ENCODE assay signal across 8 cellular contexts in the genomic region with DNA sequence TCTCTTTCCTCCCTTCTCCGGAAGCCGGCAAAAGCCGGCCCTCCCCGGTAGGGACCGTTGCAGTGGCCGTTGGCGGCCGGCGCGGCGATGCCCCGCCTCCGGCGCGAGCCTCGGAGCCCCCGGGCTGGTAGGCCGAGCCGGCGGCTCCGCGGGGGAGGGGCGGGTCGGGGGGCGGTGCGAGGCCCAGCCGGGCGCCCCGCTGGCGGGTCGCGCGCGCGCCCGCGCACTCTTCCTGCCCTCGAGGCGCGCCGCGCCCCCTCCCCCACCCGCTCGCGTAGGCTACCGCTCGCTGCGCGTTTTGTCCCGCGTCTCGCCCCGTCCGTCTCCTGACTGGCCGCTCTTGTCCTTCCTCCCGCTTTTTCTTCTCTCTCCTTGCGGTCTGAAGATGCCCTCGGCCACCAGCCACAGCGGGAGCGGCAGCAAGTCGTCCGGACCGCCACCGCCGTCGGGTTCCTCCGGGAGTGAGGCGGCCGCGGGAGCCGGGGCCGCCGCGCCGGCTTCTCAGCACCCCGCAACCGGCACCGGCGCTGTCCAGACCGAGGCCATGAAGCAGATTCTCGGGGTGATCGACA. TPM values are rescaled to one million over a fixed set of nuclear protein-coding genes. Genes with fewer than 3 reads are reported as not detected.
DNase-seq lines count a peak whose midpoint lies in the region; ATAC-seq and TF ChIP-seq lines count a peak whose summit lies in the region.

No MANE protein-coding gene starts in this region.

- intact Hi-C loops in activated B cell treated with CpG ODN at 0.5 μM for 24 hours (cut with micrococcal nuclease), result loop anchor here (1.0 to 5.0 kb wide), 8 partner anchors 35 to 891 kb away; partner anchors contain the start of genes ABTB2, APIP, CSTF3 and FBXO3

- peak overlapping the region; percentile 87 to 98 for H3K4me3 ChIP-seq in cardiac fibroblast (replicated peaks in 1 of 2; ENCODE audit: low read depth in 2 of 2, low read length in 2 of 2)

- H3K36me3 Mint-ChIP-seq in activated B cell treated with CpG ODN at 0.5 μM for 24 hours (ENCODE audit: low read depth), result peaks cover 17% of the 10 kb centered on the region

- H3K27ac Mint-ChIP-seq in activated B cell treated with CpG ODN at 0.5 μM for 24 hours, result peak overlapping the region; percentile 98

- DNase-seq in A172 (ENCODE audit: low spot score), result peak; percentile 76
- peak; percentile 89 for DNase-seq in NCI-H2171 treated with DMSO at 0.1 percent for 48 hours (lab: John Stamatoyannopoulos, UW)
- peak; percentile 85 for DNase-seq in activated B cell treated with CpG ODN at 0.5 μM for 24 hours
- peak; percentile 84 to 91 for DNase-seq in cardiac fibroblast (ENCODE audit: low read depth in 2 of 2)
- DNase-seq in iris pigment epithelial cell (ENCODE audit: low read depth), result peak; percentile 87
- DNase-seq in stimulated activated CD4-positive, alpha-beta T cell treated with anti-CD3 and anti-CD28 coated beads, Interleukin-12 subunit alpha, Interleukin-12 subunit beta, amount 100 ng/mL, for 24 hours (ENCODE audit: low read depth in 2 of 2), result peak; percentile 77 to 92

- peak; percentile 50 for TF ChIP-seq POLR2A in GM18526 (IDR thresholded peaks at IDR 0.05; ENCODE audit: extremely low read depth, insufficient read length)

- H3K9me3 Mint-ChIP-seq in activated B cell treated with CpG ODN at 0.5 μM for 24 hours, result no peaks in the 10 kb centered on the region

- peaks cover 43% of the 10 kb centered on the region for H3K4me1 Mint-ChIP-seq in activated B cell treated with CpG ODN at 0.5 μM for 24 hours

- H3K4me3 Mint-ChIP-seq in activated B cell treated with CpG ODN at 0.5 μM for 24 hours, result peak overlapping the region; percentile 99

- TF ChIP-seq CTCF in activated B cell treated with CpG ODN at 0.5 μM for 24 hours (IDR thresholded peaks at IDR 0.05), result no peak
- no peak for TF ChIP-seq CTCF in cardiac fibroblast (IDR thresholded peaks at IDR 0.05; ENCODE audit: low read depth, low read length)

- ATAC-seq in HG03064 (IDR thresholded peaks at IDR 0.05; ENCODE audit: low read depth, unreplicated experiment) (peak; percentile 66), activated B cell treated with CpG ODN at 0.5 μM for 24 hours (ENCODE audit: low read depth) (peak; percentile 68)

- CTCF ChIA-PET in activated B cell treated with CpG ODN at 0.5 μM for 24 hours (lab: Charles Lee), result interaction anchor here (1.0 to 1.5 kb wide), 3 partner anchors 12 to 55 kb away, joined by 3 to 4 read pairs (median 4); partner anchors contain the start of gene NAT10

- no peaks in the 10 kb centered on the region for H3K27me3 Mint-ChIP-seq in activated B cell treated with CpG ODN at 0.5 μM for 24 hours

- POLR2A ChIA-PET in activated B cell treated with CpG ODN at 0.5 μM for 24 hours (lab: Charles Lee), result interaction anchor here (0.5 to 4.1 kb wide), 10 partner anchors 8 to 864 kb away, joined by 3 to 95 read pairs (median 4); partner anchors contain the start of genes ABTB2, CAT and NAT10

RNA-seq across cellular contexts. Expression of gene CAPRIN1, which starts 0.6 kb away (rescaled TPM):
- 232 and 292 TPM in 2 replicates for total RNA-seq in A172 (2014; rRNA removed; shearing (Covaris generic))
- 152 and 158 TPM in 2 replicates for total RNA-seq in activated B cell treated with CpG ODN at 0.5 μM for 24 hours

RNA-seq across cellular contexts. Expression of gene NAT10, which starts 53.3 kb away (rescaled TPM):
- 32.6 and 34.3 TPM in 2 replicates for total RNA-seq in A172 (2014; rRNA removed; shearing (Covaris generic))
- 107 and 120 TPM in 2 replicates for total RNA-seq in activated B cell treated with CpG ODN at 0.5 μM for 24 hours

Comparison
In these comparisons a context has a peak if more than half of its experiments do, and no peak if none do; other contexts are left out.
1. Peak in every context shown above with its lines: DNase-seq, ATAC-seq and H3K4me3 ChIP-seq.